Comparison of ENCODE assay signal across 9 cellular contexts in genomic region chr1:232951605-232952004, GRCh38. TPM values are rescaled to one million over a fixed set of nuclear protein-coding genes. Genes with fewer than 3 reads are reported as not detected.
DNase-seq lines count a peak whose midpoint lies in the region; ATAC-seq, FAIRE-seq and TF ChIP-seq lines count a peak whose summit lies in the region.
"Had no signal": no experiment of that assay in that cellular context is flagged by ENCODE, and none has a peak within 500 bp of the region (broad histone marks: within the 10 kb centered on the region; RNA-seq: fewer than 3 reads in every experiment).

No MANE protein-coding gene starts in this region.

- H3K27me3 ChIP-seq in keratinocyte (ENCODE audit: control insufficient read depth, extremely low read depth, insufficient read depth, low read length) (no peaks in the 10 kb centered on the region), suprapubic skin (no peaks in the 10 kb centered on the region), tibial nerve (no peaks in the 10 kb centered on the region)

- peak overlapping the region; percentile 93 for H3K4me2 ChIP-seq in keratinocyte (ENCODE audit: control insufficient read depth, extremely low read depth, insufficient read depth, low read depth, low read length)

- no peak overlapping the region for H2AFZ ChIP-seq in keratinocyte (ENCODE audit: control insufficient read depth, low read length)

- H3K27me3 Mint-ChIP-seq in activated T-cell treated with anti-CD3 and anti-CD28 coated beads, Interleukin-2, amount 50 U/mL, for 72 hours (ENCODE audit: low read depth): no peaks in the 10 kb centered on the region
- H3K27me3 Mint-ChIP-seq in activated T-helper 2 cell treated with anti-CD3 and anti-CD28 coated beads, Interferon-gamma antibody, Interleukin-2, Interleukin-4, amounts not matched to agents 10 μg/mL and 5 μg/mL and 100 μg/mL, durations not matched to agents 14 hours and 24 hours and 36 hours (ENCODE audit: low read depth): no peaks in the 10 kb centered on the region

- H3K27ac ChIP-seq in keratinocyte (ENCODE audit: control insufficient read depth, insufficient read depth, low read length) (no peak overlapping the region), suprapubic skin (no peak overlapping the region), tibial nerve (no peak overlapping the region)

- no peak for FAIRE-seq in keratinocyte (lab: Jason Lieb, UNC)

- H3K4me3 ChIP-seq in keratinocyte (ENCODE audit: control insufficient read depth in 2 of 3, extremely low read depth in 1 of 3, insufficient read depth in 2 of 3, low read depth in 1 of 3, low read length in 3 of 3) (peak overlapping the region in 2 of 3 experiments; percentile 91 to 92), suprapubic skin (peak overlapping the region; percentile 69), tibial nerve (peak overlapping the region in 2 of 4 donors; percentile 69 to 82)

- dilution Hi-C loops in keratinocyte (cut with MboI; ENCODE audit: extremely low pct_ligation_motif_present, low sequenced_read_pairs): no loop called here

- H3K9me3 ChIP-seq in keratinocyte (ENCODE audit: control insufficient read depth, low read depth, low read length): no peaks in the 10 kb centered on the region
- H3K9me3 ChIP-seq in suprapubic skin: no peaks in the 10 kb centered on the region
- no peaks in the 10 kb centered on the region for H3K9me3 ChIP-seq in tibial nerve

- peaks cover 23% of the 10 kb centered on the region for H3K4me1 ChIP-seq in keratinocyte (ENCODE audit: control insufficient read depth, extremely low read depth, insufficient read depth, low read length)
- H3K4me1 ChIP-seq in suprapubic skin: peaks cover 28% of the 10 kb centered on the region
- H3K4me1 ChIP-seq in tibial nerve: peaks cover 0 to 30% (median 11%) of the 10 kb centered on the region in 4 donors

- H3K27ac Mint-ChIP-seq in activated T-cell treated with anti-CD3 and anti-CD28 coated beads, Interleukin-2, amount 50 U/mL, for 72 hours: peak overlapping the region; percentile 22
- peak overlapping the region; percentile 88 for H3K27ac Mint-ChIP-seq in activated T-helper 2 cell treated with anti-CD3 and anti-CD28 coated beads, Interferon-gamma antibody, Interleukin-2, Interleukin-4, amounts not matched to agents 10 μg/mL and 5 μg/mL and 100 μg/mL, durations not matched to agents 14 hours and 24 hours and 36 hours

- H4K20me1 ChIP-seq in keratinocyte (ENCODE audit: control insufficient read depth, extremely low read depth, insufficient read depth, low read length): no peaks in the 10 kb centered on the region

- H3K36me3 ChIP-seq in keratinocyte (ENCODE audit: control insufficient read depth in 2 of 2, extremely low read depth in 1 of 2, insufficient read depth in 2 of 2, low read length in 2 of 2) (no peaks in the 10 kb centered on the region), suprapubic skin (no peaks in the 10 kb centered on the region), tibial nerve (peaks cover 0 to 11% (median 0%) of the 10 kb centered on the region in 3 donors)

- intact Hi-C loops in activated T-helper 2 cell treated with anti-CD3 and anti-CD28 coated beads, Interferon-gamma antibody, Interleukin-2, Interleukin-4, amounts not matched to agents 10 μg/mL and 5 μg/mL and 100 μg/mL, durations not matched to agents 14 hours and 24 hours and 36 hours (cut with micrococcal nuclease): loop anchor here (2.0 to 5.0 kb wide), 3 partner anchors 39 to 321 kb away; partner anchors contain the start of gene SIPA1L2

- 83% methylated on average over 1 of the region's 1 CpG for WGBS in suprapubic skin
- 31 to 45% methylated on average over 1 of the region's 1 CpG for WGBS in tibial nerve, 2 donors

- no peaks in the 10 kb centered on the region for H3K9me1 ChIP-seq in keratinocyte (ENCODE audit: control insufficient read depth, extremely low read depth, insufficient read depth, low read length)

- H3K9ac ChIP-seq in keratinocyte (ENCODE audit: control insufficient read depth, extremely low read depth, insufficient read depth, low read length): no peak overlapping the region

- TF ChIP-seq CTCF in keratinocyte (optimal IDR thresholded peaks at IDR 0.05 in 1 of 3, IDR thresholded peaks at IDR 0.05 in 1 of 3, conservative IDR thresholded peaks at IDR 0.05 in 1 of 3; ENCODE audit: extremely low read depth in 1 of 3, insufficient read depth in 2 of 3, low read length in 3 of 3) (no peak), suprapubic skin (IDR thresholded peaks at IDR 0.05) (no peak), tibial nerve (IDR thresholded peaks at IDR 0.05) (no peak)

- H3K4me1 Mint-ChIP-seq in activated T-cell treated with anti-CD3 and anti-CD28 coated beads, Interleukin-2, amount 50 U/mL, for 72 hours (ENCODE audit: low read depth): peaks cover 34% of the 10 kb centered on the region
- H3K4me1 Mint-ChIP-seq in activated T-helper 2 cell treated with anti-CD3 and anti-CD28 coated beads, Interferon-gamma antibody, Interleukin-2, Interleukin-4, amounts not matched to agents 10 μg/mL and 5 μg/mL and 100 μg/mL, durations not matched to agents 14 hours and 24 hours and 36 hours (ENCODE audit: low read depth): peaks cover 34% of the 10 kb centered on the region

- DNase-seq in activated T-cell treated with anti-CD3 and anti-CD28 coated beads, Interleukin-2, amount 50 U/mL, for 72 hours: no peak
- DNase-seq in activated T-cell treated with anti-CD3 and anti-CD28 coated beads, Interleukin-2, amount 50 U/mL, for 1 hour: no peak
- no peak for DNase-seq in activated T-helper 2 cell treated with anti-CD3 and anti-CD28 coated beads, Interferon-gamma antibody, Interleukin-2, Interleukin-4, amounts not matched to agents 10 μg/mL and 5 μg/mL and 100 μg/mL, durations not matched to agents 14 hours and 24 hours and 36 hours (ENCODE audit: low spot score)
- DNase-seq in keratinocyte (ENCODE audit: low read depth, low spot score): no peak
- DNase-seq in suprapubic skin (ENCODE audit: low spot score in 2 of 2): no peak
- DNase-seq in putamen (ENCODE audit: low spot score): no peak
- no peak for DNase-seq in OCI-M1 (lab: John Stamatoyannopoulos, UW)
- DNase-seq in tibial nerve (ENCODE audit: low spot score in 2 of 2): no peak

- no peaks in the 10 kb centered on the region for H3K9me3 Mint-ChIP-seq in activated T-cell treated with anti-CD3 and anti-CD28 coated beads, Interleukin-2, amount 50 U/mL, for 72 hours
- no peaks in the 10 kb centered on the region for H3K9me3 Mint-ChIP-seq in activated T-helper 2 cell treated with anti-CD3 and anti-CD28 coated beads, Interferon-gamma antibody, Interleukin-2, Interleukin-4, amounts not matched to agents 10 μg/mL and 5 μg/mL and 100 μg/mL, durations not matched to agents 14 hours and 24 hours and 36 hours
- H3K9me3 Mint-ChIP-seq: CD14-positive monocyte had no signal

- no peak for TF ChIP-seq POLR2A in suprapubic skin (IDR thresholded peaks at IDR 0.05)
- TF ChIP-seq POLR2A in tibial nerve (IDR thresholded peaks at IDR 0.05): no peak

- no peak for TF ChIP-seq EP300 in suprapubic skin (IDR thresholded peaks at IDR 0.05)
- no peak for TF ChIP-seq EP300 in tibial nerve (IDR thresholded peaks at IDR 0.05)

- peak overlapping the region; percentile 79 to 97 for H3K4me3 Mint-ChIP-seq in activated T-cell treated with anti-CD3 and anti-CD28 coated beads, Interleukin-2, amount 50 U/mL, for 72 hours
- peak overlapping the region; percentile 91 for H3K4me3 Mint-ChIP-seq in activated T-helper 2 cell treated with anti-CD3 and anti-CD28 coated beads, Interferon-gamma antibody, Interleukin-2, Interleukin-4, amounts not matched to agents 10 μg/mL and 5 μg/mL and 100 μg/mL, durations not matched to agents 14 hours and 24 hours and 36 hours (ENCODE audit: low read depth)

- no peaks in the 10 kb centered on the region for H3K36me3 Mint-ChIP-seq in activated T-cell treated with anti-CD3 and anti-CD28 coated beads, Interleukin-2, amount 50 U/mL, for 72 hours (ENCODE audit: insufficient read depth in 2 of 2)
- peaks cover 19% of the 10 kb centered on the region for H3K36me3 Mint-ChIP-seq in activated T-helper 2 cell treated with anti-CD3 and anti-CD28 coated beads, Interferon-gamma antibody, Interleukin-2, Interleukin-4, amounts not matched to agents 10 μg/mL and 5 μg/mL and 100 μg/mL, durations not matched to agents 14 hours and 24 hours and 36 hours (ENCODE audit: low read depth)

- ATAC-seq in activated T-cell treated with anti-CD3 and anti-CD28 coated beads, Interleukin-2, amount 50 U/mL, for 72 hours (replicated peaks in 1 of 2): no peak

- H3K79me2 ChIP-seq in keratinocyte (ENCODE audit: control insufficient read depth, insufficient read depth, low read length): peaks cover 16% of the 10 kb centered on the region

RNA-seq across cellular contexts. Expression of gene NTPCR, which starts 1.2 kb away (rescaled TPM):
- total RNA-seq in activated T-cell treated with anti-CD3 and anti-CD28 coated beads, Interleukin-2, amount 50 U/mL, for 72 hours: 10 to 100 TPM; 20.9 to 50.5 TPM
- 34.6 and 38.1 TPM in 2 replicates for total RNA-seq in activated T-helper 2 cell treated with anti-CD3 and anti-CD28 coated beads, Interferon-gamma antibody, Interleukin-2, Interleukin-4, amounts not matched to agents 10 μg/mL and 5 μg/mL and 100 μg/mL, durations not matched to agents 14 hours and 24 hours and 36 hours
- 25.2 to 40.0 TPM (median 31.5 TPM) in 3 replicates for polyA plus RNA-seq in keratinocyte
- 18.1 TPM for polyA plus RNA-seq in keratinocyte (2011; ENCODE audit: low read depth)
- polyA plus RNA-seq in keratinocyte (2011; cell fraction: cytosol; rRNA removed): 33.7 and 42.9 TPM in 2 replicates
- 16.6 and 17.1 TPM in 2 replicates for polyA plus RNA-seq in keratinocyte (2011; cell fraction: nucleus; rRNA removed)
- 40.9 and 43.3 TPM in 2 replicates for polyA plus RNA-seq in keratinocyte (2012; ENCODE audit: low replicate concordance)
- 3.7 to 11.9 TPM (median 9.1 TPM) in 3 replicates for polyA minus RNA-seq in keratinocyte
- polyA minus RNA-seq in keratinocyte (2011; cell fraction: cytosol; rRNA and poly(A)+ RNA removed): 14.0 TPM
- 4.6 and 6.2 TPM in 2 replicates for polyA minus RNA-seq in keratinocyte (2011; cell fraction: nucleus; rRNA and poly(A)+ RNA removed)
- 10 to 100 TPM; 18.6 to 35.9 (median 28.4) TPM for total RNA-seq in suprapubic skin
- total RNA-seq in tibial nerve: 10 to 100 TPM; 16.5 to 20.0 (median 18.6) TPM
